ENCODE assay signal across 16 cellular contexts in genomic region chr1:197400522-197400902, GRCh38.
"Had no signal": no experiment of that assay in that cellular context is flagged by ENCODE, and none has a peak within 500 bp of the region (broad histone marks: within the 10 kb centered on the region; RNA-seq: fewer than 3 reads in every experiment).

No MANE protein-coding gene starts in this region.

- H3K4me1 Mint-ChIP-seq: endodermal cell, mesothelial cell of epicardium, nephron progenitor cell had no signal

- H3K4me3 Mint-ChIP-seq: endodermal cell; mesothelial cell of epicardium; nephron progenitor cell; stimulated activated naive CD8-positive, alpha-beta T cell treated with anti-CD3 and anti-CD28 coated beads, Interleukin-15, Interleukin-2, amounts not matched to agents 100 ng/mL and 50 ng/mL, for 24 hours; T-cell; type B pancreatic cell had no signal

- H3K4me1 ChIP-seq: psoas muscle, right lobe of liver had no signal

- H3K9me3 ChIP-seq: psoas muscle, right lobe of liver had no signal

- ATAC-seq: psoas muscle had no signal

- FAIRE-seq: islet of Langerhans had no signal

- DNase-seq: activated effector memory CD4-positive, alpha-beta T cell treated with Interleukin-2 at 50 U/mL for 16 hours; dorsolateral prefrontal cortex; occipital lobe; psoas muscle; T1000 had no signal

- H3K36me3 Mint-ChIP-seq: activated naive CD4-positive, alpha-beta T cell treated with anti-CD3 and anti-CD28 coated beads, Interleukin-2, amount 50 U/mL, for 72 hours; mesothelial cell of epicardium; T-cell; type B pancreatic cell had no signal

- H3K4me3 ChIP-seq: dorsolateral prefrontal cortex, lung, psoas muscle, right lobe of liver had no signal

- H3K27ac ChIP-seq: dorsolateral prefrontal cortex, psoas muscle, right lobe of liver, WERI-Rb-1 had no signal

- H3K27me3 Mint-ChIP-seq: type B pancreatic cell had no signal

- H3K36me3 ChIP-seq: right lobe of liver, WERI-Rb-1 had no signal

- H3K27me3 ChIP-seq: dorsolateral prefrontal cortex, right lobe of liver had no signal

- H3K27ac Mint-ChIP-seq: endodermal cell; mesothelial cell of epicardium; nephron progenitor cell; stimulated activated naive CD8-positive, alpha-beta T cell treated with anti-CD3 and anti-CD28 coated beads, Interleukin-15, Interleukin-2, amounts not matched to agents 100 ng/mL and 50 ng/mL, for 24 hours; T-cell; type B pancreatic cell had no signal

- H3K9me3 Mint-ChIP-seq: nephron progenitor cell; stimulated activated naive CD8-positive, alpha-beta T cell treated with anti-CD3 and anti-CD28 coated beads, Interleukin-15, Interleukin-2, amounts not matched to agents 100 ng/mL and 50 ng/mL, for 24 hours; T-cell; type B pancreatic cell had no signal
